Comparison of ENCODE assay signal across 11 cellular contexts in genomic region chr20:40963505-40963845, GRCh38.
"Had no signal": no experiment of that assay in that cellular context is flagged by ENCODE, and none has a peak within 500 bp of the region (broad histone marks: within the 10 kb centered on the region; RNA-seq: fewer than 3 reads in every experiment).

No MANE protein-coding gene starts in this region.

- H3K9me3 Mint-ChIP-seq: activated CD8-positive, alpha-beta T cell treated with anti-CD3 and anti-CD28 coated beads for 36 hours; activated naive CD4-positive, alpha-beta T cell treated with anti-CD3 and anti-CD28 coated beads for 36 hours; activated naive CD4-positive, alpha-beta T cell treated with anti-CD3 and anti-CD28 coated beads, Interleukin-2, amount 50 U/mL, for 72 hours; activated naive CD8-positive, alpha-beta T cell treated with anti-CD3 and anti-CD28 coated beads, Interleukin-2, amount 50 U/mL, for 24 hours; activated T-cell treated with anti-CD3 and anti-CD28 coated beads, Interleukin-2, amount 50 U/mL, for 4 hours; activated T-helper 1 cell treated with anti-CD3 and anti-CD28 coated beads, Interleukin-12 subunit alpha, Interleukin-12 subunit beta, Interleukin-2, Interleukin-4 antibody, amounts not matched to agents 30 ng/mL and 10 ng/mL and 1 ng/mL, durations not matched to agents 14 hours and 24 hours and 36 hours had no signal

- FAIRE-seq: bronchial epithelial cell had no signal

- H3K36me3 ChIP-seq: WERI-Rb-1 had no signal

- DNase-seq: NCI-H510A had no signal

- H3K36me3 Mint-ChIP-seq: activated naive CD4-positive, alpha-beta T cell treated with anti-CD3 and anti-CD28 coated beads, Interleukin-2, amount 50 U/mL, for 72 hours; brain had no signal

- H3K27me3 Mint-ChIP-seq: activated CD8-positive, alpha-beta T cell treated with anti-CD3 and anti-CD28 coated beads for 36 hours; activated naive CD8-positive, alpha-beta T cell treated with anti-CD3 and anti-CD28 coated beads, Interleukin-2, amount 50 U/mL, for 24 hours; brain had no signal

- H3K4me3 ChIP-seq: K562 had no signal

- H3K4me3 Mint-ChIP-seq: activated CD8-positive, alpha-beta T cell treated with anti-CD3 and anti-CD28 coated beads for 36 hours; activated naive CD4-positive, alpha-beta T cell treated with anti-CD3 and anti-CD28 coated beads for 36 hours; activated naive CD8-positive, alpha-beta T cell treated with anti-CD3 and anti-CD28 coated beads, Interleukin-2, amount 50 U/mL, for 24 hours; activated T-cell treated with anti-CD3 and anti-CD28 coated beads, Interleukin-2, amount 50 U/mL, for 4 hours; activated T-helper 1 cell treated with anti-CD3 and anti-CD28 coated beads, Interleukin-12 subunit alpha, Interleukin-12 subunit beta, Interleukin-2, Interleukin-4 antibody, amounts not matched to agents 30 ng/mL and 10 ng/mL and 1 ng/mL, durations not matched to agents 14 hours and 24 hours and 36 hours; brain had no signal

- H3K27ac Mint-ChIP-seq: activated CD8-positive, alpha-beta T cell treated with anti-CD3 and anti-CD28 coated beads for 36 hours; activated naive CD4-positive, alpha-beta T cell treated with anti-CD3 and anti-CD28 coated beads for 36 hours; activated naive CD4-positive, alpha-beta T cell treated with anti-CD3 and anti-CD28 coated beads, Interleukin-2, amount 50 U/mL, for 72 hours; activated naive CD8-positive, alpha-beta T cell treated with anti-CD3 and anti-CD28 coated beads, Interleukin-2, amount 50 U/mL, for 24 hours; activated T-helper 1 cell treated with anti-CD3 and anti-CD28 coated beads, Interleukin-12 subunit alpha, Interleukin-12 subunit beta, Interleukin-2, Interleukin-4 antibody, amounts not matched to agents 30 ng/mL and 10 ng/mL and 1 ng/mL, durations not matched to agents 14 hours and 24 hours and 36 hours had no signal
